In the genomic region with DNA sequence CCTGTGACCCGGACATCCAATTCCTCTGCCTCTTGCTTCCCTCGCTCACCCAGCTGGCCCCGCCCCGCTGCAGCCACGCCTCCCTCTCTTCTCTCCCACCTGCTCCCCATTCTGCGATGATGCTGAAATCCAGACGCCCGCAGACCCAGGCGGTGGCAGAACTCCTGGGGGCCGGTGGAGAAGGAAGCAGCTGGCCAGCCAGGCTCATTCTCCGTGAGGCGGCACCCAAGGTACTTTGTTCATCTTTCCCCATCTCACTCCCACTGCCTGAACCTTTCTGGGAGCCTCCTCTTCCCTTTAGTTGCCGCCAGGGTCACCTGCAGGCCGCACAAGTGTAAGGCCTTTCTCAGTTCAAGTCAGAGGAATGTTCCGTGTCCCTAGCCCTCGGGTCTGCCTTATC, we compare ENCODE assay signal across 16 cellular contexts. TPM values are rescaled to one million over a fixed set of nuclear protein-coding genes. Genes with fewer than 3 reads are reported as not detected.
A peak's percentile ranks its signal among the peaks of the same experiment; 100 is the strongest.
DNase-seq lines count a peak whose midpoint lies in the region; TF ChIP-seq lines count a peak whose summit lies in the region.
"Had no signal": no experiment of that assay in that cellular context is flagged by ENCODE, and none has a peak within 500 bp of the region (broad histone marks: within the 10 kb centered on the region; RNA-seq: fewer than 3 reads in every experiment).

No MANE protein-coding gene starts in this region.

- WGBS in esophagus squamous epithelium, 2 donors = 20 to 47% methylated on average over 10 to 13 of the region's 16 CpGs

- H3K36me3 ChIP-seq in esophagus squamous epithelium = peaks cover 0 to 8% (median 0%) of the 10 kb centered on the region in 3 donors
- H3K36me3 ChIP-seq: HAP-1, right atrium auricular region had no signal

- intact Hi-C loops in esophagus squamous epithelium (cut with DNase I) (no loop called here), head of caudate nucleus (cut with DNase I) (no loop called here)

- TF ChIP-seq POLR2A in esophagus squamous epithelium (IDR thresholded peaks at IDR 0.05) = no peak

- DNase-seq in DMS79 treated with DMSO at 0.1 percent for 48 hours (lab: John Stamatoyannopoulos, UW) (peak; percentile 68), NCI-H187 treated with DMSO at 0.1 percent for 48 hours (lab: John Stamatoyannopoulos, UW) (peak; percentile 72), NCI-H748 treated with DMSO at 0.1 percent for 48 hours (lab: John Stamatoyannopoulos, UW) (peak; percentile 55), left kidney (ENCODE audit: low read depth, low spot score) (peak; percentile 65), esophagus squamous epithelium (lab: John Stamatoyannopoulos, UW) (no peak), head of caudate nucleus (no peak)
- no peak for DNase-seq in stimulated activated CD4-positive, alpha-beta T cell treated with anti-CD3 and anti-CD28 coated beads, Interleukin-4, amount 100 ng/mL, for 4 hours
- no peak for DNase-seq in stimulated activated CD4-positive, alpha-beta T cell treated with anti-CD3 and anti-CD28 coated beads, Interleukin-4, amount 100 ng/mL, for 24 hours
- DNase-seq: activated CD4-positive, alpha-beta T cell treated with anti-CD3 and anti-CD28 coated beads, Interleukin-2, amount 10 ng/mL, durations not matched to agents 7 days and 5 days; activated naive CD4-positive, alpha-beta T cell treated with anti-CD3 and anti-CD28 coated beads for 36 hours; Caco-2; Peyer's patch had no signal

- no peak for TF ChIP-seq CTCF in esophagus squamous epithelium (IDR thresholded peaks at IDR 0.05)

- H3K27me3 ChIP-seq in esophagus squamous epithelium = no peaks in the 10 kb centered on the region
- H3K27me3 ChIP-seq: Peyer's patch, right atrium auricular region had no signal

- H3K4me1 ChIP-seq in esophagus squamous epithelium = peaks cover 0 to 6% (median 3%) of the 10 kb centered on the region in 3 donors
- H3K4me1 ChIP-seq: HAP-1 had no signal

- no peak overlapping the region for H3K4me3 ChIP-seq in esophagus squamous epithelium
- H3K4me3 ChIP-seq: HAP-1, Peyer's patch, right atrium auricular region had no signal

- H3K9me3 ChIP-seq in esophagus squamous epithelium = no peaks in the 10 kb centered on the region
- H3K9me3 ChIP-seq: Caco-2, HAP-1, Peyer's patch, right atrium auricular region had no signal

- H3K27ac ChIP-seq in esophagus squamous epithelium = no peak overlapping the region
- H3K27ac ChIP-seq: Peyer's patch, right atrium auricular region had no signal

RNA-seq across cellular contexts. Expression of a gene that starts 35.7 kb away (rescaled TPM):
- not detected for total RNA-seq in esophagus squamous epithelium
- total RNA-seq: activated CD4-positive, alpha-beta T cell treated with anti-CD3 and anti-CD28 coated beads, Interleukin-2, amount 10 ng/mL, durations not matched to agents 7 days and 5 days; activated naive CD4-positive, alpha-beta T cell treated with anti-CD3 and anti-CD28 coated beads for 36 hours; astrocyte; Peyer's patch; right atrium auricular region; subcutaneous adipose tissue had no signal

Comparison
In these comparisons a context has a peak if more than half of its experiments do, and no peak if none do; other contexts are left out.
1. DNase-seq: peak in DMS79 treated with DMSO at 0.1 percent for 48 hours (single experiment), NCI-H187 treated with DMSO at 0.1 percent for 48 hours (single experiment), NCI-H748 treated with DMSO at 0.1 percent for 48 hours (single experiment) and left kidney (single experiment); none in stimulated activated CD4-positive, alpha-beta T cell treated with anti-CD3 and anti-CD28 coated beads, Interleukin-4, amount 100 ng/mL, for 4 hours (0 of 2), esophagus squamous epithelium (single experiment), stimulated activated CD4-positive, alpha-beta T cell treated with anti-CD3 and anti-CD28 coated beads, Interleukin-4, amount 100 ng/mL, for 24 hours (single experiment) and head of caudate nucleus (0 of 42).